22 cellular contexts compared by ENCODE assay signal in genomic region chr1:89089962-89090361, GRCh38. TPM values are rescaled to one million over a fixed set of nuclear protein-coding genes. Genes with fewer than 3 reads are reported as not detected.
"Had no signal": no experiment of that assay in that cellular context is flagged by ENCODE, and none has a peak within 500 bp of the region (broad histone marks: within the 10 kb centered on the region; RNA-seq: fewer than 3 reads in every experiment).

No MANE protein-coding gene starts in this region.

- FAIRE-seq: frontal cortex, small intestine had no signal

- H3K36me3 Mint-ChIP-seq: activated CD4-positive, alpha-beta memory T cell treated with anti-CD3 and anti-CD28 coated beads for 36 hours; activated CD8-positive, alpha-beta memory T cell treated with anti-CD3 and anti-CD28 coated beads, Interleukin-2, amount 10 ng/mL, durations not matched to agents 7 days and 5 days; activated naive CD8-positive, alpha-beta T cell treated with anti-CD3 and anti-CD28 coated beads, Interleukin-2, amount 10 ng/mL, durations not matched to agents 7 days and 5 days; immature natural killer cell; naive thymus-derived CD4-positive, alpha-beta T cell; neural progenitor cell; stimulated activated memory B cell treated with anti-CD40 and anti-IgM and Interleukin-4, amounts not matched to agents 10 μg/mL and 1 μg/mL and 100 μg/mL, for 72 hours; type B pancreatic cell had no signal

- H3K9me3 Mint-ChIP-seq: activated B cell treated with CpG ODN at 0.5 μM for 24 hours; activated CD4-positive, alpha-beta memory T cell treated with anti-CD3 and anti-CD28 coated beads for 36 hours; activated naive CD8-positive, alpha-beta T cell treated with anti-CD3 and anti-CD28 coated beads, Interleukin-2, amount 10 ng/mL, durations not matched to agents 7 days and 5 days; immature natural killer cell; neural progenitor cell; stimulated activated memory B cell treated with anti-CD40 and anti-IgM and Interleukin-4, amounts not matched to agents 10 μg/mL and 1 μg/mL and 100 μg/mL, for 72 hours; type B pancreatic cell had no signal

- H3K27ac Mint-ChIP-seq: activated B cell treated with CpG ODN at 0.5 μM for 24 hours; activated CD4-positive, alpha-beta memory T cell treated with anti-CD3 and anti-CD28 coated beads for 36 hours; activated CD8-positive, alpha-beta memory T cell treated with anti-CD3 and anti-CD28 coated beads, Interleukin-2, amount 10 ng/mL, durations not matched to agents 7 days and 5 days; activated naive CD8-positive, alpha-beta T cell treated with anti-CD3 and anti-CD28 coated beads, Interleukin-2, amount 10 ng/mL, durations not matched to agents 7 days and 5 days; immature natural killer cell; naive thymus-derived CD4-positive, alpha-beta T cell; neural progenitor cell; stimulated activated memory B cell treated with anti-CD40 and anti-IgM and Interleukin-4, amounts not matched to agents 10 μg/mL and 1 μg/mL and 100 μg/mL, for 72 hours; T-helper 1 cell treated with Interleukin-12 subunit alpha and Interleukin-12 subunit beta and Interleukin-4 antibody, amounts not matched to agents 30 μg/mL and 1 μg/mL, for 36 hours; type B pancreatic cell had no signal

- ATAC-seq: activated CD8-positive, alpha-beta memory T cell treated with anti-CD3 and anti-CD28 coated beads, Interleukin-2, amount 10 ng/mL, durations not matched to agents 7 days and 5 days; left lung; naive thymus-derived CD4-positive, alpha-beta T cell; right lobe of liver; stimulated activated memory B cell treated with anti-CD40 and anti-IgM and Interleukin-4, amounts not matched to agents 10 μg/mL and 1 μg/mL and 100 μg/mL, for 72 hours had no signal

- H3K4me3 Mint-ChIP-seq: activated B cell treated with CpG ODN at 0.5 μM for 24 hours; activated CD4-positive, alpha-beta memory T cell treated with anti-CD3 and anti-CD28 coated beads for 36 hours; activated CD8-positive, alpha-beta memory T cell treated with anti-CD3 and anti-CD28 coated beads, Interleukin-2, amount 10 ng/mL, durations not matched to agents 7 days and 5 days; activated naive CD8-positive, alpha-beta T cell treated with anti-CD3 and anti-CD28 coated beads, Interleukin-2, amount 10 ng/mL, durations not matched to agents 7 days and 5 days; immature natural killer cell; naive thymus-derived CD4-positive, alpha-beta T cell; neural progenitor cell; stimulated activated memory B cell treated with anti-CD40 and anti-IgM and Interleukin-4, amounts not matched to agents 10 μg/mL and 1 μg/mL and 100 μg/mL, for 72 hours; T-helper 1 cell treated with Interleukin-12 subunit alpha and Interleukin-12 subunit beta and Interleukin-4 antibody, amounts not matched to agents 30 μg/mL and 1 μg/mL, for 36 hours; type B pancreatic cell had no signal

- H3K4me1 Mint-ChIP-seq: activated B cell treated with CpG ODN at 0.5 μM for 24 hours; activated CD8-positive, alpha-beta memory T cell treated with anti-CD3 and anti-CD28 coated beads, Interleukin-2, amount 10 ng/mL, durations not matched to agents 7 days and 5 days; activated naive CD8-positive, alpha-beta T cell treated with anti-CD3 and anti-CD28 coated beads, Interleukin-2, amount 10 ng/mL, durations not matched to agents 7 days and 5 days; immature natural killer cell; neural progenitor cell; stimulated activated memory B cell treated with anti-CD40 and anti-IgM and Interleukin-4, amounts not matched to agents 10 μg/mL and 1 μg/mL and 100 μg/mL, for 72 hours had no signal

- DNase-seq: activated B cell treated with CpG ODN at 0.5 μM for 24 hours; activated CD4-positive, alpha-beta memory T cell treated with anti-CD3 and anti-CD28 coated beads for 36 hours; activated CD4-positive, alpha-beta T cell treated with anti-CD3 and anti-CD28 coated beads for 48 hours; activated CD8-positive, alpha-beta memory T cell treated with anti-CD3 and anti-CD28 coated beads, Interleukin-2, amount 10 ng/mL, durations not matched to agents 7 days and 5 days; activated naive CD8-positive, alpha-beta T cell treated with anti-CD3 and anti-CD28 coated beads, Interleukin-2, amount 10 ng/mL, durations not matched to agents 7 days and 5 days; amniotic stem cell; cerebellar nuclear complex; glutamatergic neuron; immature natural killer cell; kidney glomerular epithelial cell; left lung; naive thymus-derived CD4-positive, alpha-beta T cell; posterior cingulate gyrus; right lobe of liver; small intestine; stimulated activated CD4-positive, alpha-beta T cell treated with anti-CD3 and anti-CD28 coated beads, Interleukin-15, amount 100 ng/mL, for 24 hours; T1000 had no signal

- H3K27me3 Mint-ChIP-seq: activated B cell treated with CpG ODN at 0.5 μM for 24 hours; activated CD4-positive, alpha-beta memory T cell treated with anti-CD3 and anti-CD28 coated beads for 36 hours; activated CD8-positive, alpha-beta memory T cell treated with anti-CD3 and anti-CD28 coated beads, Interleukin-2, amount 10 ng/mL, durations not matched to agents 7 days and 5 days; stimulated activated memory B cell treated with anti-CD40 and anti-IgM and Interleukin-4, amounts not matched to agents 10 μg/mL and 1 μg/mL and 100 μg/mL, for 72 hours; type B pancreatic cell had no signal

RNA-seq across cellular contexts. Expression of gene GBP2, which starts 36.0 kb away (rescaled TPM):
- total RNA-seq: frontal cortex had no signal
